Comparison of ENCODE assay signal across 8 cellular contexts in genomic region chr3:63960048-63960711, GRCh38. TPM values are rescaled to one million over a fixed set of nuclear protein-coding genes. Genes with fewer than 3 reads are reported as not detected.
A peak's percentile ranks its signal among the peaks of the same experiment; 100 is the strongest.
DNase-seq lines count a peak whose midpoint lies in the region; ATAC-seq, FAIRE-seq and TF ChIP-seq lines count a peak whose summit lies in the region.

No MANE protein-coding gene starts in this region.

- dilution Hi-C loops in endothelial cell of umbilical vein (cut with MboI; ENCODE audit: extremely low pct_ligation_motif_present, low sequenced_read_pairs) = no loop called here

- H3K9me3 Mint-ChIP-seq in neural progenitor cell = no peaks in the 10 kb centered on the region

- peaks cover 63% of the 10 kb centered on the region for H3F3A ChIP-seq in neural progenitor cell (ENCODE audit: low read depth)

- H4K20me1 ChIP-seq in endothelial cell of umbilical vein (replicated peaks; ENCODE audit: control insufficient read depth, extremely low read depth, insufficient read depth, low read length) = peaks cover 6% of the 10 kb centered on the region
- no peaks in the 10 kb centered on the region for H4K20me1 ChIP-seq in neural progenitor cell (ENCODE audit: low read depth)

- H3K27ac Mint-ChIP-seq in neural progenitor cell = peak overlapping the region; percentile 48

- no peaks in the 10 kb centered on the region for H3K9me1 ChIP-seq in endothelial cell of umbilical vein (replicated peaks; ENCODE audit: control insufficient read depth, extremely low read depth, insufficient read depth, low read length)

- no peaks in the 10 kb centered on the region for H3K27me3 Mint-ChIP-seq in neural progenitor cell (ENCODE audit: insufficient read depth, low read depth)

- H2AFZ ChIP-seq in endothelial cell of umbilical vein (ENCODE audit: low read depth, low read length) (peak overlapping the region; percentile 13), neural progenitor cell (replicated peaks) (no peak overlapping the region)

- POLR2A ChIA-PET in endothelial cell of umbilical vein (lab: Charles Lee) = interaction anchor here (0.7 kb wide), 1 partner anchor 122 kb away, joined by 4 read pairs; no protein-coding TSS in a partner anchor

- peaks cover 1% of the 10 kb centered on the region for H3K36me3 Mint-ChIP-seq in neural progenitor cell

- H3K27me3 ChIP-seq in SJSA1 (replicated peaks) (no peaks in the 10 kb centered on the region), endothelial cell of umbilical vein (ENCODE audit: control insufficient read depth in 2 of 2, insufficient read depth in 2 of 2, low read length in 2 of 2) (no peaks in the 10 kb centered on the region), neural progenitor cell (no peaks in the 10 kb centered on the region)

- in situ Hi-C loops in ACHN (cut with HindIII; ENCODE audit: low pct_ligation_motif_present, low pct_unique_long_range_greater_than_20kb, low sequenced_read_pairs) = no loop called here

- no peak for TF ChIP-seq POLR2A in endothelial cell of umbilical vein (IDR thresholded peaks at IDR 0.05; ENCODE audit: low read depth, low read length)

- no TSS peak for BruUV-seq in endothelial cell of umbilical vein (replicated peaks; lab: Mats Ljungman, UMichigan)

- H3K27ac ChIP-seq in SJSA1 (no peak overlapping the region), endothelial cell of umbilical vein (ENCODE audit: insufficient read depth, low read depth, low read length) (peak overlapping the region; percentile 55), neural progenitor cell (peak overlapping the region; percentile 31)

- H3K4me1 ChIP-seq in SJSA1 (replicated peaks) (peaks cover 10% of the 10 kb centered on the region), endothelial cell of umbilical vein (ENCODE audit: control insufficient read depth, extremely low read depth, insufficient read depth, low read length) (peaks cover 22% of the 10 kb centered on the region), neural progenitor cell (peaks cover 75% of the 10 kb centered on the region)

- DNase-seq in ACHN (peak; percentile 68), GM19239 (ENCODE audit: insufficient read length, low spot score) (no peak), SJSA1 (ENCODE audit: low read depth in 1 of 2, low spot score in 2 of 2) (peak in 1 of 2 experiments; percentile 51), endothelial cell of umbilical vein (ENCODE audit: low read depth, low spot score) (peak; percentile 86), neural progenitor cell (ENCODE audit: low spot score) (no peak), NCI-H1417 treated with DMSO at 0.1 percent for 48 hours (lab: John Stamatoyannopoulos, UW) (no peak)

- intact Hi-C loops in endothelial cell of umbilical vein (cut with micrococcal nuclease) = loop anchor here (1.0 to 5.0 kb wide), 3 partner anchors 33 to 98 kb away; partner anchors contain the start of genes ATXN7, SCAANT1 and THOC7

- H3K36me3 ChIP-seq in SJSA1 (peaks cover 8% of the 10 kb centered on the region), endothelial cell of umbilical vein (ENCODE audit: control insufficient read depth in 2 of 2, extremely low read depth in 1 of 2, insufficient read depth in 2 of 2, low read length in 2 of 2) (peaks cover 0 to 2% of the 10 kb centered on the region in 2 experiments), neural progenitor cell (no peaks in the 10 kb centered on the region)

- H3K4me1 Mint-ChIP-seq in neural progenitor cell = peaks cover 52% of the 10 kb centered on the region

- H3K4me2 ChIP-seq in endothelial cell of umbilical vein (ENCODE audit: insufficient read depth, low read length) (peak overlapping the region; percentile 73), neural progenitor cell (no peak overlapping the region)

- peak; percentile 47 for FAIRE-seq in GM19239 (lab: Jason Lieb, UNC)
- peak; percentile 73 for FAIRE-seq in endothelial cell of umbilical vein (lab: Jason Lieb, UNC)

- no peak for ATAC-seq in GM21786 (IDR thresholded peaks at IDR 0.05; ENCODE audit: unreplicated experiment)
- no peak for ATAC-seq in activated CD4-positive, CD25-positive, alpha-beta regulatory T cell treated with anti-CD3 and anti-CD28 coated beads, Interleukin-2, amount 50 U/mL, for 24 hours

- no peak overlapping the region for H3K4me3 Mint-ChIP-seq in neural progenitor cell

- no peak for TF ChIP-seq CTCF in endothelial cell of umbilical vein (IDR thresholded peaks at IDR 0.05; ENCODE audit: extremely low read depth in 1 of 2, insufficient read depth in 1 of 2, low read depth in 1 of 2, low read length in 2 of 2)
- no peak for TF ChIP-seq CTCF in neural progenitor cell (IDR thresholded peaks at IDR 0.05)

- H3K79me2 ChIP-seq in endothelial cell of umbilical vein (ENCODE audit: control insufficient read depth, insufficient read depth, low read length) = peaks cover 45% of the 10 kb centered on the region
- H3K79me2 ChIP-seq in neural progenitor cell (ENCODE audit: low read depth) = peaks cover 66% of the 10 kb centered on the region

- peak overlapping the region; percentile 19 for H3K9ac ChIP-seq in endothelial cell of umbilical vein (replicated peaks; ENCODE audit: extremely low read depth, insufficient read depth, low read length)
- no peak overlapping the region for H3K9ac ChIP-seq in neural progenitor cell

- no peaks in the 10 kb centered on the region for H3K9me3 ChIP-seq in SJSA1 (replicated peaks)
- H3K9me3 ChIP-seq in endothelial cell of umbilical vein (replicated peaks; ENCODE audit: control insufficient read depth, insufficient read depth, low read length) = no peaks in the 10 kb centered on the region
- no peaks in the 10 kb centered on the region for H3K9me3 ChIP-seq in neural progenitor cell (ENCODE audit: low read depth)

- CTCF ChIA-PET in endothelial cell of umbilical vein (lab: Charles Lee) = interaction anchor here (0.6 to 3.7 kb wide), 17 partner anchors 8 to 525 kb away, joined by 3 to 34 read pairs (median 5); partner anchors contain the start of gene SCAANT1

- H3K4me3 ChIP-seq in SJSA1 = peak overlapping the region; percentile 25
- H3K4me3 ChIP-seq in endothelial cell of umbilical vein (replicated peaks in 1 of 3; ENCODE audit: insufficient read depth in 1 of 3, low read depth in 1 of 3, low read length in 3 of 3) = peak overlapping the region; percentile 1 to 46 (median 30)
- H3K4me3 ChIP-seq in neural progenitor cell = no peak overlapping the region

TF ChIP-seq in endothelial cell of umbilical vein, 7 proteins besides CTCF, POLR2A, EP300 and RAD21:
- TF ChIP-seq GATA2 (IDR thresholded peaks at IDR 0.05; ENCODE audit: insufficient read depth, insufficient read length, low read depth, low read length) (no peak), JUN (IDR thresholded peaks at IDR 0.05; ENCODE audit: borderline replicate concordance, insufficient read depth, insufficient read length, low read depth) (peak; percentile 61), FOS (IDR thresholded peaks at IDR 0.05; ENCODE audit: borderline replicate concordance, insufficient read depth, low read length) (peak; percentile 85), POLR2AphosphoS5 (IDR thresholded peaks at IDR 0.05; ENCODE audit: insufficient read depth, low read depth, low read length) (no peak), EZH2 (IDR thresholded peaks at IDR 0.05; ENCODE audit: borderline replicate concordance, low read depth, low read length, severe bottlenecking) (no peak), MYC (IDR thresholded peaks at IDR 0.05; ENCODE audit: low read depth, low read length) (no peak)
- TF ChIP-seq, protein P1, sequence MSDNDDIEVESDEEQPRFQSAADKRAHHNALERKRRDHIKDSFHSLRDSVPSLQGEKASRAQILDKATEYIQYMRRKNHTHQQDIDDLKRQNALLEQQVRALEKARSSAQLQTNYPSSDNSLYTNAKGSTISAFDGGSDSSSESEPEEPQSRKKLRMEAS (IDR thresholded peaks at IDR 0.05; ENCODE audit: insufficient read depth, insufficient read length) = peak; percentile 55

RNA-seq across cellular contexts. Expression of gene SCAANT1, which starts 48.0 kb away (rescaled TPM):
- not detected in 2 replicates for total RNA-seq in SJSA1 (2014; rRNA removed; shearing (Covaris generic))
- total RNA-seq in endothelial cell of umbilical vein (not detected in 2 replicates), neural progenitor cell (ENCODE audit: low replicate concordance) (not detected in 2 replicates)
- not detected in 2 replicates for polyA plus RNA-seq in endothelial cell of umbilical vein
- not detected in 2 replicates for polyA plus RNA-seq in endothelial cell of umbilical vein (2011; cell fraction: cytosol; rRNA removed)
- not detected in 2 replicates for polyA plus RNA-seq in endothelial cell of umbilical vein (2011; cell fraction: nucleus; rRNA removed)
- polyA plus RNA-seq in endothelial cell of umbilical vein (2012) = not detected in 2 replicates
- not detected in 2 replicates for polyA minus RNA-seq in endothelial cell of umbilical vein
- polyA minus RNA-seq in endothelial cell of umbilical vein (2011; cell fraction: cytosol; rRNA and poly(A)+ RNA removed) = not detected
- not detected in 2 replicates for polyA minus RNA-seq in endothelial cell of umbilical vein (2011; cell fraction: nucleus; rRNA and poly(A)+ RNA removed)

Comparison
In these comparisons a context has a peak if more than half of its experiments do, and no peak if none do; other contexts are left out.
1. DNase-seq: peak in ACHN (single experiment) and endothelial cell of umbilical vein (single experiment); none in GM19239 (single experiment), neural progenitor cell (single experiment) and NCI-H1417 treated with DMSO at 0.1 percent for 48 hours (single experiment).